ENCODE assay signal across 13 cellular contexts in genomic region chr6:145277358-145278097, GRCh38.
"Had no signal": no experiment of that assay in that cellular context is flagged by ENCODE, and none has a peak within 500 bp of the region (broad histone marks: within the 10 kb centered on the region; RNA-seq: fewer than 3 reads in every experiment).

No MANE protein-coding gene starts in this region.

- H3K27me3 ChIP-seq: ascending aorta, foreskin keratinocyte, neutrophil, spleen, upper lobe of left lung had no signal

- H3K36me3 ChIP-seq: ascending aorta, neutrophil, spleen, upper lobe of left lung had no signal

- H3K27ac ChIP-seq: ascending aorta, foreskin keratinocyte, neutrophil, spleen, upper lobe of left lung had no signal

- H3K4me3 ChIP-seq: ascending aorta, spleen, upper lobe of left lung had no signal

- H3K4me1 ChIP-seq: ascending aorta, foreskin keratinocyte, spleen, upper lobe of left lung had no signal

- DNase-seq: activated CD4-positive, alpha-beta T cell treated with anti-CD3 and anti-CD28 coated beads for 1 hour; activated T-cell treated with anti-CD3 and anti-CD28 coated beads, Interleukin-2, amount 50 U/mL, for 24 hours; effector memory CD4-positive, alpha-beta T cell; spleen; stimulated activated CD4-positive, alpha-beta T cell treated with anti-CD3 and anti-CD28 coated beads, Interleukin-4, amount 100 ng/mL, for 1 hour; stimulated activated naive CD4-positive, alpha-beta T cell treated with Interleukin-2 at 50 U/mL for 16 hours; T-helper 1 cell; upper lobe of left lung had no signal

- ATAC-seq: activated naive CD4-positive, alpha-beta T cell treated with anti-CD3 and anti-CD28 coated beads, Interleukin-2, amount 50 U/mL, for 72 hours; activated T-helper 17 cell treated with anti-CD3 and anti-CD28 coated beads, Interleukin-2, amount 50 U/mL, for 72 hours; foreskin keratinocyte had no signal

- H3K9me3 ChIP-seq: ascending aorta, neutrophil, spleen, upper lobe of left lung had no signal
